Comparison of ENCODE assay signal across 8 cellular contexts in genomic region chr16:29925173-29925804, GRCh38. TPM values are rescaled to one million over a fixed set of nuclear protein-coding genes. Genes with fewer than 3 reads are reported as not detected.
A peak's percentile ranks its signal among the peaks of the same experiment; 100 is the strongest.
DNase-seq lines count a peak whose midpoint lies in the region; ATAC-seq and TF ChIP-seq lines count a peak whose summit lies in the region.

No MANE protein-coding gene starts in this region.

- peak overlapping the region; percentile 72 to 100 (median 92) for H3K4me3 ChIP-seq in heart left ventricle

- DNase-seq in heart left ventricle (no peak), Right ventricle myocardium inferior (ENCODE audit: missing footprints) (no peak), iris pigment epithelial cell (ENCODE audit: low read depth) (peak; percentile 21), ecto neural progenitor cell (ENCODE audit: low spot score) (no peak)

- ATAC-seq in heart left ventricle (no peak), Right ventricle myocardium inferior (no peak), HG02642 (IDR thresholded peaks at IDR 0.05; ENCODE audit: poor library complexity, unreplicated experiment) (no peak), HG03196 (IDR thresholded peaks at IDR 0.05; ENCODE audit: unreplicated experiment) (no peak)
- peak; percentile 2 for ATAC-seq in activated T-helper 17 cell treated with anti-CD3 and anti-CD28 coated beads, Interleukin-2, amount 50 U/mL, for 72 hours (replicated peaks)
- no peak for ATAC-seq in stimulated activated memory B cell treated with anti-CD40 and anti-IgM and Interleukin-4, amounts not matched to agents 10 μg/mL and 1 μg/mL and 100 μg/mL, for 72 hours

- H3K4me1 Mint-ChIP-seq in activated T-helper 17 cell treated with anti-CD3 and anti-CD28 coated beads, Interleukin-2, amount 50 U/mL, for 72 hours, result peaks cover 14% of the 10 kb centered on the region
- peaks cover 55% of the 10 kb centered on the region for H3K4me1 Mint-ChIP-seq in stimulated activated memory B cell treated with anti-CD40 and anti-IgM and Interleukin-4, amounts not matched to agents 10 μg/mL and 1 μg/mL and 100 μg/mL, for 72 hours

- H3K4me3 Mint-ChIP-seq in activated T-helper 17 cell treated with anti-CD3 and anti-CD28 coated beads, Interleukin-2, amount 50 U/mL, for 72 hours, result peak overlapping the region; percentile 97
- H3K4me3 Mint-ChIP-seq in stimulated activated memory B cell treated with anti-CD40 and anti-IgM and Interleukin-4, amounts not matched to agents 10 μg/mL and 1 μg/mL and 100 μg/mL, for 72 hours, result peak overlapping the region; percentile 93

- H3K36me3 ChIP-seq in heart left ventricle, result peaks cover 0 to 33% (median 28%) of the 10 kb centered on the region in 9 donors

- H3K36me3 Mint-ChIP-seq in activated T-helper 17 cell treated with anti-CD3 and anti-CD28 coated beads, Interleukin-2, amount 50 U/mL, for 72 hours (ENCODE audit: low read depth), result peaks cover 54% of the 10 kb centered on the region
- H3K36me3 Mint-ChIP-seq in stimulated activated memory B cell treated with anti-CD40 and anti-IgM and Interleukin-4, amounts not matched to agents 10 μg/mL and 1 μg/mL and 100 μg/mL, for 72 hours, result peaks cover 28% of the 10 kb centered on the region

- peak overlapping the region in 8 of 12 donors; percentile 81 to 96 (median 90) for H3K27ac ChIP-seq in heart left ventricle

- no peaks in the 10 kb centered on the region for H3K9me3 Mint-ChIP-seq in activated T-helper 17 cell treated with anti-CD3 and anti-CD28 coated beads, Interleukin-2, amount 50 U/mL, for 72 hours
- no peaks in the 10 kb centered on the region for H3K9me3 Mint-ChIP-seq in stimulated activated memory B cell treated with anti-CD40 and anti-IgM and Interleukin-4, amounts not matched to agents 10 μg/mL and 1 μg/mL and 100 μg/mL, for 72 hours

- H3K4me1 ChIP-seq in heart left ventricle, result peaks cover 4 to 27% (median 18%) of the 10 kb centered on the region in 12 donors

- peak overlapping the region; percentile 97 for H3K27ac Mint-ChIP-seq in activated T-helper 17 cell treated with anti-CD3 and anti-CD28 coated beads, Interleukin-2, amount 50 U/mL, for 72 hours
- peak overlapping the region; percentile 98 for H3K27ac Mint-ChIP-seq in stimulated activated memory B cell treated with anti-CD40 and anti-IgM and Interleukin-4, amounts not matched to agents 10 μg/mL and 1 μg/mL and 100 μg/mL, for 72 hours

- intact Hi-C loops in heart left ventricle (cut with DNase I) (loop anchor here in 6 of 10 donors (5.0 to 10.0 kb wide), 5 partner anchors 37 to 82 kb away; partner anchors contain the start of genes TMEM219 (in 3 of the 6), HIRIP3 (in 2 of the 6), INO80E (in 2 of the 6) and TAOK2 (in 1 of the 6)), Right ventricle myocardium inferior (cut with DNase I) (no loop called here)

- WGBS in heart left ventricle, 4 donors, result 0 to 1% (median 1%) methylated on average over 14 of the region's 14 CpGs

- no peaks in the 10 kb centered on the region for H3K27me3 ChIP-seq in heart left ventricle

- no peak for TF ChIP-seq POLR2A in heart left ventricle (IDR thresholded peaks at IDR 0.05)

- TF ChIP-seq CTCF in heart left ventricle (IDR thresholded peaks at IDR 0.05), result no peak

- no peaks in the 10 kb centered on the region for H3K27me3 Mint-ChIP-seq in activated T-helper 17 cell treated with anti-CD3 and anti-CD28 coated beads, Interleukin-2, amount 50 U/mL, for 72 hours
- no peaks in the 10 kb centered on the region for H3K27me3 Mint-ChIP-seq in stimulated activated memory B cell treated with anti-CD40 and anti-IgM and Interleukin-4, amounts not matched to agents 10 μg/mL and 1 μg/mL and 100 μg/mL, for 72 hours

- no peaks in the 10 kb centered on the region for H3K9me3 ChIP-seq in heart left ventricle

RNA-seq across cellular contexts. Expression of gene KCTD13, which starts 0.7 kb away (rescaled TPM):
- total RNA-seq in heart left ventricle (1 to 10 TPM; 3.6 to 9.1 (median 7.2) TPM), Right ventricle myocardium inferior (8.0 TPM)
- polyA plus RNA-seq in heart left ventricle, result 1 to 10 TPM; 3.6 to 5.0 TPM
- total RNA-seq in activated T-helper 17 cell treated with anti-CD3 and anti-CD28 coated beads, Interleukin-2, amount 50 U/mL, for 72 hours, result 10 to 100 TPM; 31.9 to 36.0 TPM

RNA-seq across cellular contexts. Expression of gene ASPHD1, which starts 25.0 kb away (rescaled TPM):
- total RNA-seq in heart left ventricle, result 1 to 10 TPM in 2 of 9 donors, under 1 TPM in 4, not detected in 3; 0.20 to 5.3 (median 0.65) TPM
- polyA plus RNA-seq in heart left ventricle, result under 1 TPM in 1 of 2 donors, not detected in 1; 0.54 TPM
- 0.19 TPM for total RNA-seq in Right ventricle myocardium inferior
- 1 to 10 TPM; 3.1 to 3.5 TPM for total RNA-seq in activated T-helper 17 cell treated with anti-CD3 and anti-CD28 coated beads, Interleukin-2, amount 50 U/mL, for 72 hours

RNA-seq across cellular contexts. Expression of gene SEZ6L2, which starts 25.9 kb away (rescaled TPM):
- total RNA-seq in heart left ventricle (1 to 10 TPM in 5 of 9 donors, under 1 TPM in 3, not detected in 1; 0.16 to 8.9 (median 1.4) TPM), Right ventricle myocardium inferior (0.43 TPM)
- polyA plus RNA-seq in heart left ventricle, result under 1 TPM; 0.15 to 0.51 TPM
- total RNA-seq in activated T-helper 17 cell treated with anti-CD3 and anti-CD28 coated beads, Interleukin-2, amount 50 U/mL, for 72 hours, result under 1 TPM in 1 of 2 donors, not detected in 1; 0.56 TPM

RNA-seq across cellular contexts. Expression of gene TMEM219, which starts 36.6 kb away (rescaled TPM):
- total RNA-seq in heart left ventricle, result 100 to 1,000 TPM in 2 of 9 donors, 10 to 100 TPM in 7; 58.9 to 121 (median 69.8) TPM
- 10 to 100 TPM; 66.6 to 72.3 TPM for polyA plus RNA-seq in heart left ventricle
- total RNA-seq in Right ventricle myocardium inferior, result 74.4 TPM
- total RNA-seq in activated T-helper 17 cell treated with anti-CD3 and anti-CD28 coated beads, Interleukin-2, amount 50 U/mL, for 72 hours, result 10 to 100 TPM; 55.2 to 70.8 TPM

RNA-seq across cellular contexts. Expression of gene TAOK2, which starts 48.4 kb away (rescaled TPM):
- total RNA-seq in heart left ventricle (10 to 100 TPM; 29.5 to 47.9 (median 35.1) TPM), Right ventricle myocardium inferior (32.7 TPM)
- 10 to 100 TPM; 36.3 to 37.8 TPM for polyA plus RNA-seq in heart left ventricle
- 10 to 100 TPM; 34.9 to 44.0 TPM for total RNA-seq in activated T-helper 17 cell treated with anti-CD3 and anti-CD28 coated beads, Interleukin-2, amount 50 U/mL, for 72 hours
